Comparison of ENCODE assay signal across 9 cellular contexts in genomic region chr10:93554760-93555432, GRCh38. TPM values are rescaled to one million over a fixed set of nuclear protein-coding genes. Genes with fewer than 3 reads are reported as not detected.
DNase-seq lines count a peak whose midpoint lies in the region; ATAC-seq and TF ChIP-seq lines count a peak whose summit lies in the region.
"Had no signal": no experiment of that assay in that cellular context is flagged by ENCODE, and none has a peak within 500 bp of the region (broad histone marks: within the 10 kb centered on the region; RNA-seq: fewer than 3 reads in every experiment).

No MANE protein-coding gene starts in this region.

- peak; percentile 58 for ATAC-seq in activated CD8-positive, alpha-beta memory T cell treated with anti-CD3 and anti-CD28 coated beads, Interleukin-2, amount 10 ng/mL, durations not matched to agents 7 days and 5 days
- ATAC-seq in natural killer cell (peak; percentile 40 to 69 (median 47)), thoracic aorta (ENCODE audit: insufficient number of reproducible peaks, low FRiP score, low read depth) (no peak), GM18867 (IDR thresholded peaks at IDR 0.05; ENCODE audit: unreplicated experiment) (no peak)

- no peak overlapping the region for H4K5ac ChIP-seq in H9 (ENCODE audit: insufficient read length, low read depth, low read length)

- no CpG with 5 or more reads among the region's 14 CpGs for WGBS in H9 (ENCODE audit: extremely low coverage, insufficient read length, low lambda C conversion rate)

- H3K23me2 ChIP-seq in H9 (ENCODE audit: insufficient read length, low read depth, low read length, poor library complexity, severe bottlenecking) = no peaks in the 10 kb centered on the region

- no peak overlapping the region for H3K14ac ChIP-seq in H9 (ENCODE audit: insufficient read depth, low read length)

- H3K79me2 ChIP-seq in H9 (ENCODE audit: insufficient read depth, low read length) = no peaks in the 10 kb centered on the region
- H3K79me2 ChIP-seq in fibroblast of lung (ENCODE audit: control insufficient read depth, insufficient read depth, low read length) = no peaks in the 10 kb centered on the region

- no peaks in the 10 kb centered on the region for H3K79me1 ChIP-seq in H9 (ENCODE audit: insufficient read depth, low read depth, low read length, poor library complexity, severe bottlenecking)

- POLR2A ChIA-PET in Caco-2 (lab: Charles Lee) = interaction anchor here (1.0 kb wide), 1 partner anchor 11 kb away, joined by 4 read pairs; no protein-coding TSS in a partner anchor

- peak; percentile 61 to 89 for TF ChIP-seq CTCF in Caco-2 (IDR thresholded peaks at IDR 0.05; ENCODE audit: insufficient read depth in 1 of 2, low read depth in 1 of 2, low read length in 1 of 2, severe bottlenecking in 1 of 2, unreplicated experiment in 1 of 2)
- peak; percentile 84 for TF ChIP-seq CTCF in H9 (conservative IDR thresholded peaks at IDR 0.05)
- peak; percentile 46 to 79 for TF ChIP-seq CTCF in fibroblast of lung (conservative IDR thresholded peaks at IDR 0.05 in 1 of 2, IDR thresholded peaks at IDR 0.05 in 1 of 2; ENCODE audit: low read depth in 1 of 2, low read length in 2 of 2)
- TF ChIP-seq CTCF in natural killer cell (IDR thresholded peaks at IDR 0.05) = peak; percentile 26
- TF ChIP-seq CTCF in thoracic aorta (IDR thresholded peaks at IDR 0.05) = peak; percentile 75

- H3K4me3 Mint-ChIP-seq in Caco-2 (ENCODE audit: unreplicated experiment) = no peak overlapping the region
- no peak overlapping the region; a peak in 1 of 5 replicates for H3K4me3 Mint-ChIP-seq in H9
- no peak overlapping the region for H3K4me3 Mint-ChIP-seq in activated CD8-positive, alpha-beta memory T cell treated with anti-CD3 and anti-CD28 coated beads, Interleukin-2, amount 10 ng/mL, durations not matched to agents 7 days and 5 days
- no peak overlapping the region for H3K4me3 Mint-ChIP-seq in natural killer cell

- no peak overlapping the region for H2BK120ac ChIP-seq in H9 (ENCODE audit: low read depth, low read length, poor library complexity, severe bottlenecking)

- no peaks in the 10 kb centered on the region for H3K36me3 ChIP-seq in Caco-2 (ENCODE audit: control insufficient read depth, insufficient read depth, low read length)
- H3K36me3 ChIP-seq in fibroblast of lung (ENCODE audit: control insufficient read depth, insufficient read depth, low read length) = no peaks in the 10 kb centered on the region
- no peaks in the 10 kb centered on the region for H3K36me3 ChIP-seq in thoracic aorta

- H3K4me3 ChIP-seq in Caco-2 (ENCODE audit: low read depth, low read length) (no peak overlapping the region), fibroblast of lung (replicated peaks in 1 of 4; ENCODE audit: control extremely low read depth in 1 of 4, insufficient read depth in 1 of 4, low read depth in 3 of 4, low read length in 4 of 4) (no peak overlapping the region), thoracic aorta (no peak overlapping the region)

- H2BK5ac ChIP-seq in H9 (ENCODE audit: insufficient read length, low read length) = no peak overlapping the region

- intact Hi-C loops in Caco-2 (cut with micrococcal nuclease; ENCODE audit: unreplicated experiment) = loop anchor here (1.0 to 10.0 kb wide), 4 partner anchors 32 to 260 kb away; partner anchors contain the start of gene RBP4
- intact Hi-C loops in natural killer cell (cut with micrococcal nuclease) = loop anchor here (1.0 kb wide), 1 partner anchor 304 kb away; no protein-coding TSS in a partner anchor

- H2AFZ ChIP-seq in H9 (ENCODE audit: low read length) (no peak overlapping the region), fibroblast of lung (ENCODE audit: low read length) (no peak overlapping the region)

- CTCF ChIA-PET in Caco-2 (lab: Charles Lee) = interaction anchor here (0.6 to 3.5 kb wide), 19 partner anchors 9 to 261 kb away, joined by 3 to 60 read pairs (median 4); partner anchors contain the start of genes CEP55 and FRA10AC1
- CTCF ChIA-PET in activated CD8-positive, alpha-beta memory T cell treated with anti-CD3 and anti-CD28 coated beads, Interleukin-2, amount 10 ng/mL, durations not matched to agents 7 days and 5 days (lab: Charles Lee) = interaction anchor here (0.7 to 1.7 kb wide), 11 partner anchors 9 to 304 kb away, joined by 3 to 8 read pairs (median 3); partner anchors contain the start of gene MYOF

- H2BK20ac ChIP-seq in H9 (ENCODE audit: low read depth, low read length, poor library complexity, severe bottlenecking) = no peak overlapping the region

- H3K36me3 Mint-ChIP-seq in Caco-2 (ENCODE audit: insufficient read depth, unreplicated experiment) (no peaks in the 10 kb centered on the region), H9 (ENCODE audit: insufficient read depth in 1 of 3, low read depth in 3 of 3) (peaks cover 0 to 2% (median 0%) of the 10 kb centered on the region in 3 experiments; a peak in 1 of 7 replicates), natural killer cell (no peaks in the 10 kb centered on the region)
- H3K36me3 Mint-ChIP-seq in activated CD8-positive, alpha-beta memory T cell treated with anti-CD3 and anti-CD28 coated beads, Interleukin-2, amount 10 ng/mL, durations not matched to agents 7 days and 5 days = no peaks in the 10 kb centered on the region

- H2BK12ac ChIP-seq in H9 (ENCODE audit: insufficient read length, low read depth, low read length) = no peak overlapping the region

- H3K9me3 Mint-ChIP-seq in Caco-2 (ENCODE audit: unreplicated experiment) = no peaks in the 10 kb centered on the region
- H3K9me3 Mint-ChIP-seq in H9 = peaks cover 2% of the 10 kb centered on the region in 2 experiments; a peak in 1 of 5 replicates
- no peaks in the 10 kb centered on the region for H3K9me3 Mint-ChIP-seq in activated CD8-positive, alpha-beta memory T cell treated with anti-CD3 and anti-CD28 coated beads, Interleukin-2, amount 10 ng/mL, durations not matched to agents 7 days and 5 days (ENCODE audit: low read depth)
- no peaks in the 10 kb centered on the region for H3K9me3 Mint-ChIP-seq in natural killer cell

- H3K27ac Mint-ChIP-seq in Caco-2 (ENCODE audit: unreplicated experiment) = peak overlapping the region; percentile 53
- no peak overlapping the region; a peak in 2 of 7 replicates for H3K27ac Mint-ChIP-seq in H9
- no peak overlapping the region for H3K27ac Mint-ChIP-seq in activated CD8-positive, alpha-beta memory T cell treated with anti-CD3 and anti-CD28 coated beads, Interleukin-2, amount 10 ng/mL, durations not matched to agents 7 days and 5 days
- H3K27ac Mint-ChIP-seq in natural killer cell = peak overlapping the region in 1 of 2 donors; percentile 56

- H3K4me1 ChIP-seq in Caco-2 = peaks cover 43% of the 10 kb centered on the region
- H3K4me1 ChIP-seq in H9 (ENCODE audit: insufficient read depth, low read length) = no peaks in the 10 kb centered on the region; the same call in 1 of the 2 replicates
- H3K4me1 ChIP-seq in fibroblast of lung (ENCODE audit: control insufficient read depth, extremely low read depth, insufficient read depth, low read length) = no peaks in the 10 kb centered on the region
- H3K4me1 ChIP-seq in thoracic aorta (ENCODE audit: control insufficient read depth in 1 of 2, low read depth in 2 of 2) = no peaks in the 10 kb centered on the region

- H3K4ac ChIP-seq in H9 (ENCODE audit: low read depth, low read length) = no peak overlapping the region

- no peak overlapping the region for H4K8ac ChIP-seq in H9 (replicated peaks; ENCODE audit: insufficient read length, low read depth, low read length)

- H3K27me3 Mint-ChIP-seq in Caco-2 (ENCODE audit: insufficient read depth, unreplicated experiment) (no peaks in the 10 kb centered on the region), H9 (ENCODE audit: low read depth) (peaks cover 14% of the 10 kb centered on the region), natural killer cell (ENCODE audit: low read depth in 2 of 2) (peaks cover 7 to 9% of the 10 kb centered on the region in 2 donors)
- H3K27me3 Mint-ChIP-seq in activated CD8-positive, alpha-beta memory T cell treated with anti-CD3 and anti-CD28 coated beads, Interleukin-2, amount 10 ng/mL, durations not matched to agents 7 days and 5 days = peaks cover 7% of the 10 kb centered on the region

- H2AK5ac ChIP-seq in H9 (ENCODE audit: insufficient read length, low read length) = no peak overlapping the region

- no peak overlapping the region for H3K23ac ChIP-seq in H9 (ENCODE audit: insufficient read length, low read depth, low read length)

- H3K27me3 ChIP-seq in Caco-2 (replicated peaks; ENCODE audit: control insufficient read depth, insufficient read depth, low read length) (no peaks in the 10 kb centered on the region), H9 (ENCODE audit: insufficient read depth, low read length) (no peaks in the 10 kb centered on the region), fibroblast of lung (ENCODE audit: control insufficient read depth, insufficient read depth, low read length) (no peaks in the 10 kb centered on the region), thoracic aorta (replicated peaks; ENCODE audit: insufficient read depth) (no peaks in the 10 kb centered on the region)

- no peak overlapping the region for H3K18ac ChIP-seq in H9 (ENCODE audit: insufficient read length, low read depth, low read length)

- peak; percentile 80 to 84 for DNase-seq in Caco-2
- peak; percentile 85 for DNase-seq in H9
- DNase-seq in NCI-H510A treated with DMSO at 0.1 percent for 48 hours (lab: John Stamatoyannopoulos, UW) = peak; percentile 62
- DNase-seq in activated CD8-positive, alpha-beta memory T cell treated with anti-CD3 and anti-CD28 coated beads, Interleukin-2, amount 10 ng/mL, durations not matched to agents 7 days and 5 days = peak; percentile 55
- DNase-seq in fibroblast of lung (ENCODE audit: low read depth in 2 of 2) = peak; percentile 37 to 65
- DNase-seq in natural killer cell = peak; percentile 24
- DNase-seq in thoracic aorta (ENCODE audit: low spot score) = peak; percentile 21

- no peak overlapping the region for H3K56ac ChIP-seq in H9 (ENCODE audit: insufficient read length, low read depth, low read length)

- H4K91ac ChIP-seq in H9 (ENCODE audit: insufficient read length, low read depth, low read length) = no peak overlapping the region

- H3K27ac ChIP-seq in H9 (ENCODE audit: insufficient read length, low read depth, low read length) (no peak overlapping the region), fibroblast of lung (ENCODE audit: insufficient read depth, low read length) (no peak overlapping the region), thoracic aorta (no peak overlapping the region)

- no peak overlapping the region for H3K4me2 ChIP-seq in H9 (ENCODE audit: insufficient read depth, insufficient read length, low read length)
- H3K4me2 ChIP-seq in fibroblast of lung (ENCODE audit: extremely low read depth, insufficient read depth, low read length) = no peak overlapping the region

- peaks cover 32% of the 10 kb centered on the region for H3K4me1 Mint-ChIP-seq in Caco-2 (ENCODE audit: low read depth, unreplicated experiment)
- H3K4me1 Mint-ChIP-seq in H9 = peaks cover 7 to 14% of the 10 kb centered on the region in 2 experiments
- H3K4me1 Mint-ChIP-seq in activated CD8-positive, alpha-beta memory T cell treated with anti-CD3 and anti-CD28 coated beads, Interleukin-2, amount 10 ng/mL, durations not matched to agents 7 days and 5 days = no peaks in the 10 kb centered on the region
- no peaks in the 10 kb centered on the region for H3K4me1 Mint-ChIP-seq in natural killer cell

- H3K9ac ChIP-seq in H9 (ENCODE audit: extremely low read depth, insufficient read length, low read length) (no peak overlapping the region), fibroblast of lung (ENCODE audit: insufficient read depth, low read length) (no peak overlapping the region)

- H2BK15ac ChIP-seq in H9 (ENCODE audit: low read depth, low read length) = no peak overlapping the region

- BruUV-seq in Caco-2 (replicated peaks; lab: Mats Ljungman, UMichigan) = no TSS peak

- H4K20me1 ChIP-seq in H9 (ENCODE audit: control insufficient read depth, insufficient read depth, insufficient read length) (no peaks in the 10 kb centered on the region), fibroblast of lung (ENCODE audit: control insufficient read depth, extremely low read depth, insufficient read depth, low read length) (no peaks in the 10 kb centered on the region)

- 0 out of 2 replicates have a peak, but pooled peaks cover 7% of the 10 kb centered on the region for H3K9me3 ChIP-seq in Caco-2
- H3K9me3 ChIP-seq in H9 (ENCODE audit: control insufficient read depth, low read depth, low read length) = no peaks in the 10 kb centered on the region
- no peaks in the 10 kb centered on the region for H3K9me3 ChIP-seq in fibroblast of lung (ENCODE audit: control insufficient read depth, insufficient read depth, low read depth, low read length)
- no peaks in the 10 kb centered on the region for H3K9me3 ChIP-seq in thoracic aorta

- H3T11ph ChIP-seq in H9 (ENCODE audit: low read length) = no peak overlapping the region

RNA-seq across cellular contexts. Expression of gene FFAR4, which starts 11.6 kb away (rescaled TPM):
- total RNA-seq in Caco-2 (2022) (2.5 and 2.7 TPM in 2 replicates), H9 (2021) (not detected in 2 replicates), fibroblast of lung (not detected in 2 replicates), natural killer cell (not detected), thoracic aorta (1 to 10 TPM in 1 of 2 donors, not detected in 1; 1.3 TPM)
- not detected for total RNA-seq in activated CD8-positive, alpha-beta memory T cell treated with anti-CD3 and anti-CD28 coated beads, Interleukin-2, amount 10 ng/mL, durations not matched to agents 7 days and 5 days
- not detected in 2 replicates for polyA plus RNA-seq in fibroblast of lung
- not detected in 2 replicates for polyA plus RNA-seq in fibroblast of lung (2012)
- not detected in 2 replicates for polyA minus RNA-seq in fibroblast of lung (ENCODE audit: low replicate concordance)

RNA-seq across cellular contexts. Expression of gene RBP4, which starts 46.1 kb away (rescaled TPM):
- 255 and 258 TPM in 2 replicates for total RNA-seq in Caco-2 (2022)
- total RNA-seq in H9 (2021) = not detected in 2 replicates
- not detected for total RNA-seq in activated CD8-positive, alpha-beta memory T cell treated with anti-CD3 and anti-CD28 coated beads, Interleukin-2, amount 10 ng/mL, durations not matched to agents 7 days and 5 days
- not detected in 2 replicates for total RNA-seq in fibroblast of lung
- polyA plus RNA-seq in fibroblast of lung = 0.28 TPM in 1 of 2 replicates, not detected in the other
- polyA plus RNA-seq in fibroblast of lung (2012) = 0.33 TPM in 1 of 2 replicates, not detected in the other
- polyA minus RNA-seq in fibroblast of lung (ENCODE audit: low replicate concordance) = not detected in 2 replicates
- not detected for total RNA-seq in natural killer cell
- 10 to 100 TPM; 23.1 to 23.3 TPM for total RNA-seq in thoracic aorta

RNA-seq across cellular contexts. Expression of gene PDE6C, which starts 57.4 kb away (rescaled TPM):
- not detected in 2 replicates for total RNA-seq in Caco-2 (2022)
- not detected in 2 replicates for total RNA-seq in H9 (2021)
- total RNA-seq in activated CD8-positive, alpha-beta memory T cell treated with anti-CD3 and anti-CD28 coated beads, Interleukin-2, amount 10 ng/mL, durations not matched to agents 7 days and 5 days = not detected
- not detected in 2 replicates for total RNA-seq in fibroblast of lung
- not detected in 2 replicates for polyA plus RNA-seq in fibroblast of lung
- not detected in 2 replicates for polyA plus RNA-seq in fibroblast of lung (2012)
- polyA minus RNA-seq in fibroblast of lung (ENCODE audit: low replicate concordance) = not detected in 2 replicates
- total RNA-seq in natural killer cell = not detected
- not detected for total RNA-seq in thoracic aorta
- total RNA-seq: subcutaneous adipose tissue had no signal

RNA-seq across cellular contexts. Expression of gene CEP55, which starts 58.5 kb away (rescaled TPM):
- 64.5 and 65.3 TPM in 2 replicates for total RNA-seq in Caco-2 (2022)
- 16.1 and 17.8 TPM in 2 replicates for total RNA-seq in H9 (2021)
- total RNA-seq in activated CD8-positive, alpha-beta memory T cell treated with anti-CD3 and anti-CD28 coated beads, Interleukin-2, amount 10 ng/mL, durations not matched to agents 7 days and 5 days = 10 to 100 TPM; 75.6 to 79.3 TPM
- 2.1 and 19.0 TPM in 2 replicates for total RNA-seq in fibroblast of lung
- polyA plus RNA-seq in fibroblast of lung = 16.1 and 51.6 TPM in 2 replicates
- 10.1 and 35.8 TPM in 2 replicates for polyA plus RNA-seq in fibroblast of lung (2012)
- 2.0 and 2.1 TPM in 2 replicates for polyA minus RNA-seq in fibroblast of lung (ENCODE audit: low replicate concordance)
- under 1 TPM; 0.35 to 0.85 (median 0.50) TPM for total RNA-seq in natural killer cell
- total RNA-seq in thoracic aorta = 1 to 10 TPM in 1 of 2 donors, not detected in 1; 5.1 TPM

Comparison
In these comparisons a context has a peak if more than half of its experiments do, and no peak if none do; other contexts are left out.
1. DNase-seq: peak in every context shown above with its lines; median percentile 85 in H9; 82 in Caco-2; 62 in NCI-H510A treated with DMSO at 0.1 percent for 48 hours; 55 in activated CD8-positive, alpha-beta memory T cell treated with anti-CD3 and anti-CD28 coated beads, Interleukin-2, amount 10 ng/mL, durations not matched to agents 7 days and 5 days; 51 in fibroblast of lung; 24 in natural killer cell; 21 in thoracic aorta.
2. CTCF ChIP-seq: peak in every context shown above with its lines; median percentile 84 in H9; 75 in Caco-2; 75 in thoracic aorta; 62 in fibroblast of lung; 26 in natural killer cell.
3. ATAC-seq: peak in activated CD8-positive, alpha-beta memory T cell treated with anti-CD3 and anti-CD28 coated beads, Interleukin-2, amount 10 ng/mL, durations not matched to agents 7 days and 5 days (single experiment) and natural killer cell (3 of 3); none in thoracic aorta (single experiment) and GM18867 (single experiment).
4. RNA of gene RBP4, which starts 46.1 kb away (total RNA-seq): 255 to 258 TPM in Caco-2 and 23.1 to 23.3 TPM in thoracic aorta; not detected in activated CD8-positive, alpha-beta memory T cell treated with anti-CD3 and anti-CD28 coated beads, Interleukin-2, amount 10 ng/mL, durations not matched to agents 7 days and 5 days, not detected in H9, not detected in fibroblast of lung and not detected in natural killer cell; every median in the first group is over 10 times any median in the second.